ENCODE assay signal across 16 cellular contexts in genomic region chr1:237205400-237206064, GRCh38.
DNase-seq lines count a peak whose midpoint lies in the region; ATAC-seq, FAIRE-seq and TF ChIP-seq lines count a peak whose summit lies in the region.
"Had no signal": no experiment of that assay in that cellular context is flagged by ENCODE, and none has a peak within 500 bp of the region (broad histone marks: within the 10 kb centered on the region; RNA-seq: fewer than 3 reads in every experiment).

No MANE protein-coding gene starts in this region.

- TF ChIP-seq EP300 in K562 (IDR thresholded peaks at IDR 0.05; ENCODE audit: low read length): no peak

- H3K79me2 ChIP-seq in K562 (ENCODE audit: control insufficient read depth, insufficient read depth, low read length): no peaks in the 10 kb centered on the region

- CTCF ChIA-PET in K562 (lab: Yijun Ruan, JAX; ENCODE audit: low intra/inter-chr PET ratio): no interaction called here
- CTCF ChIA-PET in CD8-positive, alpha-beta T cell (lab: Charles Lee): no interaction called here

- H3K9me3 ChIP-seq in K562 (replicated peaks; ENCODE audit: control insufficient read depth, insufficient read depth, low read depth, low read length) (no peaks in the 10 kb centered on the region), right atrium auricular region (no peaks in the 10 kb centered on the region), small intestine (ENCODE audit: control insufficient read depth, low read depth) (no peaks in the 10 kb centered on the region)
- H3K9me3 ChIP-seq in CD8-positive, alpha-beta T cell (ENCODE audit: low read length): no peaks in the 10 kb centered on the region
- H3K9me3 ChIP-seq: neutrophil had no signal

- no peaks in the 10 kb centered on the region for H4K20me1 ChIP-seq in K562 (replicated peaks; ENCODE audit: control insufficient read depth, insufficient read depth, low read length)

- no peak overlapping the region for H3K27ac Mint-ChIP-seq in CD8-positive, alpha-beta T cell
- H3K27ac Mint-ChIP-seq: activated CD8-positive, alpha-beta memory T cell treated with anti-CD3 and anti-CD28 coated beads, Interleukin-2, amount 10 ng/mL, durations not matched to agents 7 days and 5 days; activated naive CD4-positive, alpha-beta T cell treated with anti-CD3 and anti-CD28 coated beads, Interleukin-2, amount 10 ng/mL, durations not matched to agents 7 days and 5 days had no signal

- TF ChIP-seq CTCF in K562 (IDR thresholded peaks at IDR 0.05 in 2 of 3, conservative IDR thresholded peaks at IDR 0.05 in 1 of 3; ENCODE audit: insufficient read depth in 2 of 3, low read depth in 1 of 3, low read length in 3 of 3) (no peak), right atrium auricular region (IDR thresholded peaks at IDR 0.05) (no peak)
- no peak for TF ChIP-seq CTCF in CD8-positive, alpha-beta T cell (IDR thresholded peaks at IDR 0.05)

- peaks cover 4% of the 10 kb centered on the region for H3K27me3 Mint-ChIP-seq in activated T-cell treated with anti-CD3 and anti-CD28 coated beads, Interleukin-2, amount 50 U/mL, for 4 hours (ENCODE audit: low read depth)
- peaks cover 5% of the 10 kb centered on the region for H3K27me3 Mint-ChIP-seq in CD8-positive, alpha-beta T cell (ENCODE audit: low read depth)
- H3K27me3 Mint-ChIP-seq: activated CD8-positive, alpha-beta memory T cell treated with anti-CD3 and anti-CD28 coated beads, Interleukin-2, amount 10 ng/mL, durations not matched to agents 7 days and 5 days; activated naive CD4-positive, alpha-beta T cell treated with anti-CD3 and anti-CD28 coated beads, Interleukin-2, amount 10 ng/mL, durations not matched to agents 7 days and 5 days had no signal

- no peak overlapping the region for H3K9ac ChIP-seq in K562 (ENCODE audit: insufficient read depth in 1 of 2, low read depth in 2 of 2, low read length in 2 of 2)

- H3K4me1 ChIP-seq in K562 (replicated peaks in 1 of 2; ENCODE audit: control insufficient read depth in 2 of 2, insufficient read depth in 2 of 2, low read length in 2 of 2) (no peaks in the 10 kb centered on the region), right atrium auricular region (peaks cover 0 to 47% of the 10 kb centered on the region in 2 donors), small intestine (ENCODE audit: control insufficient read depth in 2 of 2, insufficient read depth in 1 of 2, low read depth in 1 of 2, low read length in 1 of 2) (no peaks in the 10 kb centered on the region)
- H3K4me1 ChIP-seq in CD8-positive, alpha-beta T cell (ENCODE audit: insufficient read depth, low read length): no peaks in the 10 kb centered on the region

- H3K4me3 Mint-ChIP-seq in activated T-cell treated with anti-CD3 and anti-CD28 coated beads, Interleukin-2, amount 50 U/mL, for 4 hours: no peak overlapping the region
- no peak overlapping the region for H3K4me3 Mint-ChIP-seq in CD8-positive, alpha-beta T cell
- H3K4me3 Mint-ChIP-seq: activated CD8-positive, alpha-beta memory T cell treated with anti-CD3 and anti-CD28 coated beads, Interleukin-2, amount 10 ng/mL, durations not matched to agents 7 days and 5 days; activated naive CD4-positive, alpha-beta T cell treated with anti-CD3 and anti-CD28 coated beads, Interleukin-2, amount 10 ng/mL, durations not matched to agents 7 days and 5 days; central memory CD8-positive, alpha-beta T cell had no signal

- DNase-seq in H7 (peak; percentile 10), K562 (ENCODE audit: extremely low read depth in 1 of 4, low spot score in 3 of 4) (no peak), right atrium auricular region (ENCODE audit: low spot score) (peak; percentile 84), small intestine (peak; percentile 3)
- DNase-seq in activated T-cell treated with anti-CD3 and anti-CD28 coated beads, Interleukin-2, amount 50 U/mL, for 1 hour: no peak
- DNase-seq in activated T-cell treated with anti-CD3 and anti-CD28 coated beads, Interleukin-2, amount 50 U/mL, for 4 hours: no peak
- DNase-seq in CD8-positive, alpha-beta T cell: no peak
- DNase-seq: activated CD8-positive, alpha-beta memory T cell treated with anti-CD3 and anti-CD28 coated beads, Interleukin-2, amount 10 ng/mL, durations not matched to agents 7 days and 5 days; activated naive CD4-positive, alpha-beta T cell treated with anti-CD3 and anti-CD28 coated beads, Interleukin-2, amount 10 ng/mL, durations not matched to agents 7 days and 5 days; DMS53; NCI-H1092 treated with DMSO at 0.1 percent for 48 hours; NCI-H226 had no signal

- no peaks in the 10 kb centered on the region for H3K36me3 Mint-ChIP-seq in activated T-cell treated with anti-CD3 and anti-CD28 coated beads, Interleukin-2, amount 50 U/mL, for 4 hours (ENCODE audit: insufficient read depth)
- no peaks in the 10 kb centered on the region for H3K36me3 Mint-ChIP-seq in CD8-positive, alpha-beta T cell
- H3K36me3 Mint-ChIP-seq: activated CD8-positive, alpha-beta memory T cell treated with anti-CD3 and anti-CD28 coated beads, Interleukin-2, amount 10 ng/mL, durations not matched to agents 7 days and 5 days; activated naive CD4-positive, alpha-beta T cell treated with anti-CD3 and anti-CD28 coated beads, Interleukin-2, amount 10 ng/mL, durations not matched to agents 7 days and 5 days had no signal

- no peak for TF ChIP-seq POLR2A in K562 (conservative IDR thresholded peaks at IDR 0.05)

- H3K9me3 Mint-ChIP-seq in activated T-cell treated with anti-CD3 and anti-CD28 coated beads, Interleukin-2, amount 50 U/mL, for 4 hours: no peaks in the 10 kb centered on the region
- H3K9me3 Mint-ChIP-seq in CD8-positive, alpha-beta T cell: no peaks in the 10 kb centered on the region
- H3K9me3 Mint-ChIP-seq: activated naive CD4-positive, alpha-beta T cell treated with anti-CD3 and anti-CD28 coated beads, Interleukin-2, amount 10 ng/mL, durations not matched to agents 7 days and 5 days; central memory CD8-positive, alpha-beta T cell had no signal

- no peak overlapping the region for H3K27ac ChIP-seq in K562 (ENCODE audit: extremely low read depth, low read depth, low read length)
- H3K27ac ChIP-seq in right atrium auricular region: peak overlapping the region; percentile 6 to 20
- no peak overlapping the region for H3K27ac ChIP-seq in small intestine (ENCODE audit: low read depth in 1 of 2, low read length in 1 of 2)
- H3K27ac ChIP-seq in CD8-positive, alpha-beta T cell (ENCODE audit: low read depth, low read length): no peak overlapping the region
- H3K27ac ChIP-seq: neutrophil had no signal

- WGBS in K562 (ENCODE audit: insufficient coverage, low coverage, missing lambda C conversion rate): under 1% methylated on average over 14 of the region's 14 CpGs
- 65 to 74% (median 68%) methylated on average over 14 of the region's 14 CpGs for WGBS in small intestine, 3 donors

- H3K4me1 Mint-ChIP-seq in activated T-cell treated with anti-CD3 and anti-CD28 coated beads, Interleukin-2, amount 50 U/mL, for 4 hours (ENCODE audit: low read depth): no peaks in the 10 kb centered on the region
- no peaks in the 10 kb centered on the region for H3K4me1 Mint-ChIP-seq in CD8-positive, alpha-beta T cell (ENCODE audit: low read depth)
- H3K4me1 Mint-ChIP-seq: activated CD8-positive, alpha-beta memory T cell treated with anti-CD3 and anti-CD28 coated beads, Interleukin-2, amount 10 ng/mL, durations not matched to agents 7 days and 5 days; activated naive CD4-positive, alpha-beta T cell treated with anti-CD3 and anti-CD28 coated beads, Interleukin-2, amount 10 ng/mL, durations not matched to agents 7 days and 5 days; central memory CD8-positive, alpha-beta T cell had no signal

- in situ Hi-C loops in K562 (cut with MboI): no loop called here

- ATAC-seq in K562: peak; percentile 39; the same call in 1 of the 3 replicates
- ATAC-seq in GM19467 (IDR thresholded peaks at IDR 0.05; ENCODE audit: unreplicated experiment): no peak
- no peak for ATAC-seq in activated T-cell treated with anti-CD3 and anti-CD28 coated beads, Interleukin-2, amount 50 U/mL, for 4 hours
- no peak for ATAC-seq in CD8-positive, alpha-beta T cell
- ATAC-seq: activated CD8-positive, alpha-beta memory T cell treated with anti-CD3 and anti-CD28 coated beads, Interleukin-2, amount 10 ng/mL, durations not matched to agents 7 days and 5 days; SK-N-SH treated with all-trans-retinoic acid at 6 μM for 48 hours had no signal

- BruUV-seq in K562 (replicated peaks; lab: Mats Ljungman, UMichigan): no TSS peak

- H3K4me3 ChIP-seq in H7 (ENCODE audit: insufficient read depth, low read depth, low read length) (no peak overlapping the region), K562 (no peak overlapping the region), right atrium auricular region (no peak overlapping the region), small intestine (ENCODE audit: low read depth in 1 of 2, low read length in 2 of 2) (no peak overlapping the region)
- H3K4me3 ChIP-seq in CD8-positive, alpha-beta T cell (ENCODE audit: low read depth, low read length): no peak overlapping the region

- intact Hi-C loops in K562 (cut with micrococcal nuclease): no loop called here
- intact Hi-C loops in CD8-positive, alpha-beta T cell (cut with DNase I, micrococcal nuclease): no loop called here

- H3K4me2 ChIP-seq in K562 (ENCODE audit: insufficient read depth, low read length): no peak overlapping the region

- no peaks in the 10 kb centered on the region for H3K9me1 ChIP-seq in K562 (ENCODE audit: control insufficient read depth, insufficient read depth, low read length)

- FAIRE-seq in K562 (lab: Jason Lieb, UNC) (no peak), small intestine (lab: Jason Lieb, UNC) (no peak)

- POLR2A ChIA-PET in K562 (lab: Yijun Ruan, JAX): interaction anchor here (0.6 kb wide), 1 partner anchor 406 kb away, joined by 3 read pairs; no protein-coding TSS in a partner anchor
- POLR2A ChIA-PET in CD8-positive, alpha-beta T cell (lab: Charles Lee): no interaction called here

- H2AFZ ChIP-seq in K562 (ENCODE audit: low read depth, low read length): no peak overlapping the region

- H3K36me3 ChIP-seq in H7 (replicated peaks; ENCODE audit: control insufficient read depth, insufficient read depth, low read length): no peaks in the 10 kb centered on the region
- no peaks in the 10 kb centered on the region for H3K36me3 ChIP-seq in K562 (ENCODE audit: control insufficient read depth, insufficient read depth, low read length)
- H3K36me3 ChIP-seq in right atrium auricular region: no peaks in the 10 kb centered on the region
- no peaks in the 10 kb centered on the region for H3K36me3 ChIP-seq in small intestine (ENCODE audit: control insufficient read depth in 2 of 2, insufficient read depth in 2 of 2, low read length in 2 of 2)
- no peaks in the 10 kb centered on the region for H3K36me3 ChIP-seq in CD8-positive, alpha-beta T cell (ENCODE audit: insufficient read depth, low read length)
- H3K36me3 ChIP-seq: neutrophil had no signal

- H3K27me3 ChIP-seq in H7 (ENCODE audit: control insufficient read depth, insufficient read depth, low read length) (no peaks in the 10 kb centered on the region), K562 (ENCODE audit: control insufficient read depth in 2 of 2, insufficient read depth in 2 of 2, low read length in 2 of 2) (no peaks in the 10 kb centered on the region), right atrium auricular region (no peaks in the 10 kb centered on the region), small intestine (ENCODE audit: control insufficient read depth in 2 of 2, insufficient read depth in 2 of 2, low read length in 2 of 2) (no peaks in the 10 kb centered on the region)
- no peaks in the 10 kb centered on the region for H3K27me3 ChIP-seq in CD8-positive, alpha-beta T cell (ENCODE audit: insufficient read depth, low read length)
- H3K27me3 ChIP-seq: neutrophil had no signal

- TF ChIP-seq RAD21 in K562 (CRISPR knock-in tag; conservative IDR thresholded peaks at IDR 0.05 in 1 of 2, IDR thresholded peaks at IDR 0.05 in 1 of 2): no peak

Comparison
In these comparisons a context has a peak if more than half of its experiments do, and no peak if none do; other contexts are left out.
1. DNase-seq: peak in H7 (single experiment), right atrium auricular region (single experiment) and small intestine (single experiment); none in K562 (0 of 4), activated T-cell treated with anti-CD3 and anti-CD28 coated beads, Interleukin-2, amount 50 U/mL, for 1 hour (single experiment), activated T-cell treated with anti-CD3 and anti-CD28 coated beads, Interleukin-2, amount 50 U/mL, for 4 hours (single experiment) and CD8-positive, alpha-beta T cell (0 of 7).
2. H3K27ac ChIP-seq: peak in right atrium auricular region (2 of 2); none in K562 (single experiment), small intestine (0 of 2) and CD8-positive, alpha-beta T cell (single experiment).